Comparison of ENCODE assay signal across 8 cellular contexts in the genomic region with DNA sequence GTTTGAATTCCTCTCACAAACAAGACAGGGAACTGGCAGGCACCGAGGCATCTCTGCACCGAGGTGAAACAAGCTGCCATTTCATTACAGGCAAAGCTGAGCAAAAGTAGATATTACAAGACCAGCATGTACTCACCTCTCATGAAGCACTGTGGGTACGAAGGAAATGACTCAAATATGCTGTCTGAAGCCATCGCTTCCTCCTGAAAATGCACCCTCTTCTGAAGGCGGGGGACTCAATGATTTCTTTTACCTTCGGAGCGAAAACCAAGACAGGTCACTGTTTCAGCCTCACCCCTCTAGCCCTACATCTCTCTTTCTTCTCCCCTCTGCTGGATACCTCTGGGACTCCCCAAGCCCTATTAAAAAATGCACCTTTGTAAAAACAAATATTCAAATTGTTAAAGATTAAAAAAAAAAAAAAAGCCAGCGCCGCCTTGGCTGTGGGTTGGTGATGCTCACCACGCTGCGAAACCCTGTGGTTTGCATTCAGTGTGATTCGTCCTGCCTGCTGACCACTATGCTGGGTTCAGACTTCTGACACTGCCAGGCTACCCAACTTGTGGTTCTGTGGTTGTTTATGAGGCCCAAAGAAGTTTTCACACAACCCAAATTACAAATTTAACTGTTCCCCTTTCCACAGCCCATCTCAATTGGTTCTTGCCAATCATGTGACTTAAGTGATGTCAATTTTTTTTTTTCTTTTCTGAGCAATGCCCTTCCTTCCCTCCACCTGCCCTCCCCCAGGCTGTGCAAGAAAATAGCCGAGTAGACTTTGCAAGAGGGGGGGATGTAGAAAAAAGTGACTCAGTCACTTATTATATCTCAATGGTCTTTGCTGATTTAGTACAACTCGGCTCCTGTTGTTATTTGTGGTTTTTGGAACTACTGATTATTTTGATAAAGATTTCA. TPM values are rescaled to one million over a fixed set of nuclear protein-coding genes. Genes with fewer than 3 reads are reported as not detected.
DNase-seq lines count a peak whose midpoint lies in the region; ATAC-seq and TF ChIP-seq lines count a peak whose summit lies in the region.

Gene RUNX1 (minus strand): TSS at position 597 of the 912 bp plus-strand sequence.

- peaks cover 8% of the 10 kb centered on the region for H3K4me1 ChIP-seq in Panc1 (ENCODE audit: control insufficient read depth, insufficient read depth, low read length)

- H3K4me3 ChIP-seq in Panc1 (ENCODE audit: low read depth in 2 of 2, low read length in 2 of 2) (peak within 1 kb of the TSS; percentile 30 to 68), skin epidermis (peak within 1 kb of the TSS; percentile 31 to 48 (median 39)), H7 (ENCODE audit: insufficient read depth, low read depth, low read length) (no peak within 1 kb of the TSS)

- H3K27me3 Mint-ChIP-seq in activated T-helper 1 cell treated with anti-CD3 and anti-CD28 coated beads, Interleukin-12 subunit alpha, Interleukin-12 subunit beta, Interleukin-2, Interleukin-4 antibody, amounts not matched to agents 30 ng/mL and 10 ng/mL and 1 ng/mL, durations not matched to agents 14 hours and 24 hours and 36 hours (ENCODE audit: insufficient read depth), result no peaks in the 10 kb centered on the region

- H3K9me3 ChIP-seq in Panc1 (ENCODE audit: control insufficient read depth, insufficient read depth, low read depth, low read length), result no peaks in the 10 kb centered on the region

- peaks cover 76% of the 10 kb centered on the region for H3K4me1 Mint-ChIP-seq in activated T-helper 1 cell treated with anti-CD3 and anti-CD28 coated beads, Interleukin-12 subunit alpha, Interleukin-12 subunit beta, Interleukin-2, Interleukin-4 antibody, amounts not matched to agents 30 ng/mL and 10 ng/mL and 1 ng/mL, durations not matched to agents 14 hours and 24 hours and 36 hours (ENCODE audit: low read depth)

- DNase-seq in Panc1 (ENCODE audit: low read depth, low spot score) (no peak), germinal center (ENCODE audit: low spot score) (peak; percentile 83), H7 (no peak), posterior cingulate gyrus (no peak)
- peak; percentile 79 for DNase-seq in activated T-helper 1 cell treated with anti-CD3 and anti-CD28 coated beads, Interleukin-12 subunit alpha, Interleukin-12 subunit beta, Interleukin-2, Interleukin-4 antibody, amounts not matched to agents 30 ng/mL and 10 ng/mL and 1 ng/mL, durations not matched to agents 14 hours and 24 hours and 36 hours (ENCODE audit: low spot score)

- BruUV-seq in Panc1 (replicated peaks; lab: Mats Ljungman, UMichigan), result TSS peak; percentile 90

- H3K27ac ChIP-seq in Panc1 (ENCODE audit: low read length), result peak within 1 kb of the TSS; percentile 57
- H3K27ac ChIP-seq in skin epidermis, result peak within 1 kb of the TSS in 20 of 21 experiments; percentile 2 to 96 (median 80)

- CTCF ChIA-PET in Panc1 (lab: Charles Lee), result interaction anchor here (0.6 to 0.9 kb wide), 2 partner anchors 159 to 303 kb away, joined by 3 read pairs; no protein-coding TSS in a partner anchor

- intact Hi-C loops in Panc1 (cut with micrococcal nuclease; ENCODE audit: unreplicated experiment) (loop anchor here (5.0 to 10.0 kb wide), 2 partner anchors 157 to 206 kb away; no protein-coding TSS in a partner anchor), posterior cingulate gyrus (cut with DNase I) (loop anchor here (10.0 kb wide), 1 partner anchor 64 kb away; no protein-coding TSS in a partner anchor)
- intact Hi-C loops in activated T-helper 1 cell treated with anti-CD3 and anti-CD28 coated beads, Interleukin-12 subunit alpha, Interleukin-12 subunit beta, Interleukin-2, Interleukin-4 antibody, amounts not matched to agents 30 ng/mL and 10 ng/mL and 1 ng/mL, durations not matched to agents 14 hours and 24 hours and 36 hours (cut with micrococcal nuclease), result loop anchor here (1.0 to 10.0 kb wide), 15 partner anchors 22 to 1016 kb away; partner anchors contain the start of gene SETD4

- in situ Hi-C loops in Panc1 (cut with HindIII; ENCODE audit: low pct_unique_long_range_greater_than_20kb, low sequenced_read_pairs), result no loop called here

- POLR2A ChIA-PET in Panc1 (lab: Charles Lee), result no interaction called here

- H3K36me3 Mint-ChIP-seq in activated T-helper 1 cell treated with anti-CD3 and anti-CD28 coated beads, Interleukin-12 subunit alpha, Interleukin-12 subunit beta, Interleukin-2, Interleukin-4 antibody, amounts not matched to agents 30 ng/mL and 10 ng/mL and 1 ng/mL, durations not matched to agents 14 hours and 24 hours and 36 hours (ENCODE audit: low read depth), result peaks cover 23% of the 10 kb centered on the region

- peak within 1 kb of the TSS; percentile 98 for H3K27ac Mint-ChIP-seq in activated T-helper 1 cell treated with anti-CD3 and anti-CD28 coated beads, Interleukin-12 subunit alpha, Interleukin-12 subunit beta, Interleukin-2, Interleukin-4 antibody, amounts not matched to agents 30 ng/mL and 10 ng/mL and 1 ng/mL, durations not matched to agents 14 hours and 24 hours and 36 hours

- ATAC-seq in GM18858 (IDR thresholded peaks at IDR 0.05; ENCODE audit: unreplicated experiment) (peak; percentile 54), HG02981 (IDR thresholded peaks at IDR 0.05; ENCODE audit: unreplicated experiment) (peak; percentile 56), Panc1 (0 out of 2 replicates have a peak, but pooled peaks have one; percentile 23)

- no peaks in the 10 kb centered on the region for H3K36me3 ChIP-seq in Panc1 (ENCODE audit: control insufficient read depth, insufficient read depth, low read length)
- no peaks in the 10 kb centered on the region for H3K36me3 ChIP-seq in H7 (replicated peaks; ENCODE audit: control insufficient read depth, insufficient read depth, low read length)

- no peaks in the 10 kb centered on the region for H3K27me3 ChIP-seq in Panc1 (ENCODE audit: control insufficient read depth, insufficient read depth, low read length)
- no peaks in the 10 kb centered on the region for H3K27me3 ChIP-seq in H7 (ENCODE audit: control insufficient read depth, insufficient read depth, low read length)

- TF ChIP-seq CTCF in Panc1 (IDR thresholded peaks at IDR 0.05), result no peak

- no peaks in the 10 kb centered on the region for H3K9me3 Mint-ChIP-seq in activated T-helper 1 cell treated with anti-CD3 and anti-CD28 coated beads, Interleukin-12 subunit alpha, Interleukin-12 subunit beta, Interleukin-2, Interleukin-4 antibody, amounts not matched to agents 30 ng/mL and 10 ng/mL and 1 ng/mL, durations not matched to agents 14 hours and 24 hours and 36 hours

- peak within 1 kb of the TSS; percentile 93 for H3K4me3 Mint-ChIP-seq in activated T-helper 1 cell treated with anti-CD3 and anti-CD28 coated beads, Interleukin-12 subunit alpha, Interleukin-12 subunit beta, Interleukin-2, Interleukin-4 antibody, amounts not matched to agents 30 ng/mL and 10 ng/mL and 1 ng/mL, durations not matched to agents 14 hours and 24 hours and 36 hours

RNA-seq across cellular contexts. Expression of gene RUNX1, which starts in this region (rescaled TPM):
- 22.4 TPM for total RNA-seq in Panc1 (2021; ENCODE audit: unreplicated experiment)
- polyA plus RNA-seq in Panc1 (2012; ENCODE audit: insufficient read length), result 13.3 TPM
- total RNA-seq in activated T-helper 1 cell treated with anti-CD3 and anti-CD28 coated beads, Interleukin-12 subunit alpha, Interleukin-12 subunit beta, Interleukin-2, Interleukin-4 antibody, amounts not matched to agents 30 ng/mL and 10 ng/mL and 1 ng/mL, durations not matched to agents 14 hours and 24 hours and 36 hours, result 112 and 116 TPM in 2 replicates
- total RNA-seq in H7 (2014; rRNA removed; shearing (Covaris generic)), result 0.48 and 0.55 TPM in 2 replicates

Comparison
In these comparisons a context has a peak if more than half of its experiments do, and no peak if none do; other contexts are left out.
1. RNA of gene RUNX1 (total RNA-seq): 112 to 116 TPM in activated T-helper 1 cell treated with anti-CD3 and anti-CD28 coated beads, Interleukin-12 subunit alpha, Interleukin-12 subunit beta, Interleukin-2, Interleukin-4 antibody, amounts not matched to agents 30 ng/mL and 10 ng/mL and 1 ng/mL, durations not matched to agents 14 hours and 24 hours and 36 hours and 22.4 TPM in Panc1 (single experiment); 0.48 to 0.55 TPM in H7; every median in the first group is over 10 times any median in the second.
2. DNase-seq: peak in activated T-helper 1 cell treated with anti-CD3 and anti-CD28 coated beads, Interleukin-12 subunit alpha, Interleukin-12 subunit beta, Interleukin-2, Interleukin-4 antibody, amounts not matched to agents 30 ng/mL and 10 ng/mL and 1 ng/mL, durations not matched to agents 14 hours and 24 hours and 36 hours (single experiment) and germinal center (single experiment); none in Panc1 (single experiment), H7 (single experiment) and posterior cingulate gyrus (0 of 10).
3. Peak in every context shown above with its lines, with median percentiles within 50 percentile points of each other: ATAC-seq.